Comparison of ENCODE assay signal across 26 cellular contexts in the genomic region with DNA sequence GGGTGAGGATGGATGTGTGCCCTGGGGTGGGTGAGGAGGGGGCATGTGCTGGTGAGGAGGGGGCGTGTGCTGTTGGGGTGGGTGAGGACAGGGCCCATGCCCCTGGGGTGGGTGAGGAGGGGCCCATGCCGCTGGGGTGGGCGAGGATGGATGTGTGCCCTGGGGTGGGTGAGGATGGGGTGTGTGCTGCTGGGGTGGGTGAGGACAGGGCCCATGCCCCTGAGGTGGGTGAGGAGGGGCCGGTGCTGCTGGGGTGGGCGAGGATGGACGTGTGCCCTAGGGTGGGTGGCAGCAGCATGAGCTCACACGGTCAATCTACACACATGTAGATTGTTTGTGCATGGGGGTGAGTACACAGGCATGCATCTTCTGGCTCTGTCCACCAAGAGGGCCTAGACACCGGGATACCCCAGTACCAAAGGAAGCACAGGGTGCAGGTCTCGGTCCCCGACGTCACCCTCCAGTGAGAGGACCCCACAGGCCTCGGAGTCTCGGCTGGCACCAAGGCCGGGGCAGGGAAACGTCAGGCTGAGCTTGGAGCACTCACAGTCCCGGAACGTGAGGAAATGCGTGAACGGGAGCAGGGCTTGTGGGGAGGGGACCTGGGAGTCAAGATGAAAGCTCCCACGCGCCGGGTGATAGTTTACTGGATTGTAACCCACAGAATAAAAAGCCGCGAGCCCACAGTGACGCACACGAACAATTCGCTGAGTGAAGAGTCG. TPM values are rescaled to one million over a fixed set of nuclear protein-coding genes. Genes with fewer than 3 reads are reported as not detected.
DNase-seq lines count a peak whose midpoint lies in the region; ATAC-seq and TF ChIP-seq lines count a peak whose summit lies in the region.
"Had no signal": no experiment of that assay in that cellular context is flagged by ENCODE, and none has a peak within 500 bp of the region (broad histone marks: within the 10 kb centered on the region; RNA-seq: fewer than 3 reads in every experiment).

No MANE protein-coding gene starts in this region.

- no peaks in the 10 kb centered on the region for H3K4me1 ChIP-seq in naive thymus-derived CD4-positive, alpha-beta T cell (ENCODE audit: control insufficient read depth in 2 of 2, insufficient read depth in 2 of 2, low read length in 2 of 2)
- peaks cover 0 to 6% (median 0%) of the 10 kb centered on the region in 4 donors for H3K4me1 ChIP-seq in sigmoid colon
- no peaks in the 10 kb centered on the region for H3K4me1 ChIP-seq in adrenal gland (replicated peaks in 1 of 2)
- H3K4me1 ChIP-seq: HAP-1 had no signal

- ATAC-seq in stimulated activated naive CD8-positive, alpha-beta T cell treated with anti-CD3 and anti-CD28 coated beads, Interleukin-15, amount 100 ng/mL, for 72 hours: peak; percentile 61
- no peak for ATAC-seq in stimulated activated naive CD8-positive, alpha-beta T cell treated with anti-CD3 and anti-CD28 coated beads, Interleukin-15, Interleukin-2, amounts not matched to agents 100 U/mL and 50 U/mL, for 24 hours
- ATAC-seq in naive thymus-derived CD4-positive, alpha-beta T cell: peak; percentile 18
- ATAC-seq in HG02840 (IDR thresholded peaks at IDR 0.05; ENCODE audit: low FRiP score, unreplicated experiment) (no peak), T-helper 17 cell (no peak)
- ATAC-seq: GM12878, GM23338, PC-3 had no signal

- H3K27me3 ChIP-seq in naive thymus-derived CD4-positive, alpha-beta T cell (ENCODE audit: control insufficient read depth in 2 of 2, insufficient read depth in 2 of 2, low read length in 2 of 2): no peaks in the 10 kb centered on the region
- H3K27me3 ChIP-seq in sigmoid colon: no peaks in the 10 kb centered on the region
- no peaks in the 10 kb centered on the region for H3K27me3 ChIP-seq in adrenal gland

- peak overlapping the region in 1 of 2 donors; percentile 25 for H3K27ac Mint-ChIP-seq in stimulated activated naive CD8-positive, alpha-beta T cell treated with anti-CD3 and anti-CD28 coated beads, Interleukin-15, amount 100 ng/mL, for 72 hours
- H3K27ac Mint-ChIP-seq in naive thymus-derived CD4-positive, alpha-beta T cell: no peak overlapping the region
- no peak overlapping the region for H3K27ac Mint-ChIP-seq in T-helper 17 cell
- H3K27ac Mint-ChIP-seq: CD8-positive, alpha-beta T cell; GM23338; IgD-negative memory B cell had no signal

- CTCF ChIA-PET in naive thymus-derived CD4-positive, alpha-beta T cell (lab: Charles Lee): no interaction called here

- H3K4me3 Mint-ChIP-seq in stimulated activated naive CD8-positive, alpha-beta T cell treated with anti-CD3 and anti-CD28 coated beads, Interleukin-15, amount 100 ng/mL, for 72 hours: no peak overlapping the region
- no peak overlapping the region for H3K4me3 Mint-ChIP-seq in naive thymus-derived CD4-positive, alpha-beta T cell
- H3K4me3 Mint-ChIP-seq in T-helper 17 cell: no peak overlapping the region
- H3K4me3 Mint-ChIP-seq: CD8-positive, alpha-beta T cell; GM23338; IgD-negative memory B cell had no signal

- POLR2A ChIA-PET in naive thymus-derived CD4-positive, alpha-beta T cell (lab: Charles Lee): interaction anchor here (0.6 kb wide), 1 partner anchor 39 kb away, joined by 3 read pairs; no protein-coding TSS in a partner anchor

- H3K27ac ChIP-seq in naive thymus-derived CD4-positive, alpha-beta T cell (ENCODE audit: low read depth, low read length): no peak overlapping the region
- no peak overlapping the region for H3K27ac ChIP-seq in sigmoid colon
- H3K27ac ChIP-seq in adrenal gland: no peak overlapping the region
- H3K27ac ChIP-seq: KMS-11 had no signal

- H3K4me1 Mint-ChIP-seq in stimulated activated naive CD8-positive, alpha-beta T cell treated with anti-CD3 and anti-CD28 coated beads, Interleukin-15, amount 100 ng/mL, for 72 hours: peaks cover 7% of the 10 kb centered on the region
- H3K4me1 Mint-ChIP-seq in naive thymus-derived CD4-positive, alpha-beta T cell: peaks cover 0 to 4% (median 0%) of the 10 kb centered on the region in 7 donors
- H3K4me1 Mint-ChIP-seq in T-helper 17 cell: peaks cover 2% of the 10 kb centered on the region

- no peaks in the 10 kb centered on the region for H3K27me3 Mint-ChIP-seq in stimulated activated naive CD8-positive, alpha-beta T cell treated with anti-CD3 and anti-CD28 coated beads, Interleukin-15, amount 100 ng/mL, for 72 hours
- H3K27me3 Mint-ChIP-seq in naive thymus-derived CD4-positive, alpha-beta T cell: no peaks in the 10 kb centered on the region
- no peaks in the 10 kb centered on the region for H3K27me3 Mint-ChIP-seq in T-helper 17 cell
- H3K27me3 Mint-ChIP-seq: IgD-negative memory B cell had no signal

- H3K9me3 ChIP-seq in naive thymus-derived CD4-positive, alpha-beta T cell (ENCODE audit: control insufficient read depth in 2 of 3, low read length in 3 of 3): no peaks in the 10 kb centered on the region
- H3K9me3 ChIP-seq in sigmoid colon (no peaks in the 10 kb centered on the region), adrenal gland (replicated peaks in 1 of 3) (no peaks in the 10 kb centered on the region), T-helper 17 cell (ENCODE audit: control insufficient read depth, low read length, poor library complexity, severe bottlenecking) (no peaks in the 10 kb centered on the region)
- H3K9me3 ChIP-seq: Caco-2, HAP-1 had no signal

- intact Hi-C loops in naive thymus-derived CD4-positive, alpha-beta T cell (cut with micrococcal nuclease): no loop called here
- intact Hi-C loops in sigmoid colon (cut with DNase I): no loop called here
- intact Hi-C loops in adrenal gland (cut with DNase I): no loop called here

- no peak for TF ChIP-seq EP300 in sigmoid colon (IDR thresholded peaks at IDR 0.05)

- WGBS in sigmoid colon, 2 donors: 89 to 90% methylated on average over 28 of the region's 28 CpGs
- WGBS in adrenal gland, 4 donors: 86 to 91% (median 89%) methylated on average over 22 to 28 of the region's 28 CpGs

- TF ChIP-seq POLR2A in sigmoid colon (IDR thresholded peaks at IDR 0.05) (no peak), adrenal gland (IDR thresholded peaks at IDR 0.05) (no peak)

- H3K9me3 Mint-ChIP-seq in stimulated activated naive CD8-positive, alpha-beta T cell treated with anti-CD3 and anti-CD28 coated beads, Interleukin-15, amount 100 ng/mL, for 72 hours: no peaks in the 10 kb centered on the region
- peaks cover 0 to 2% (median 0%) of the 10 kb centered on the region in 11 donors for H3K9me3 Mint-ChIP-seq in naive thymus-derived CD4-positive, alpha-beta T cell
- H3K9me3 Mint-ChIP-seq: CD8-positive, alpha-beta T cell; GM23338; IgD-negative memory B cell had no signal

- no peaks in the 10 kb centered on the region for H3K36me3 ChIP-seq in naive thymus-derived CD4-positive, alpha-beta T cell (ENCODE audit: control insufficient read depth in 2 of 3, insufficient read depth in 3 of 3, low read length in 3 of 3)
- no peaks in the 10 kb centered on the region for H3K36me3 ChIP-seq in sigmoid colon
- H3K36me3 ChIP-seq in adrenal gland (replicated peaks in 1 of 2): no peaks in the 10 kb centered on the region
- H3K36me3 ChIP-seq: HAP-1 had no signal

- no peak for DNase-seq in stimulated activated naive CD8-positive, alpha-beta T cell treated with anti-CD3 and anti-CD28 coated beads, Interleukin-15, amount 100 ng/mL, for 72 hours
- DNase-seq in stimulated activated naive CD8-positive, alpha-beta T cell treated with anti-CD3 and anti-CD28 coated beads, Interleukin-15, Interleukin-2, amounts not matched to agents 100 U/mL and 50 U/mL, for 24 hours: no peak
- DNase-seq in naive thymus-derived CD4-positive, alpha-beta T cell: no peak
- DNase-seq in sigmoid colon: peak; percentile 48
- DNase-seq in adrenal gland: no peak
- no peak for DNase-seq in T-helper 17 cell
- DNase-seq: C1 segment of cervical spinal cord; CD8-positive, alpha-beta T cell; DMS 273 treated with DMSO at 0.1 percent for 48 hours; DMS79; EL; GDM1; MM.1S; NCI-H2029; NCI-H446; NCI-H526; NCI-H82; NK-92 treated with Interleukin-12 subunit alpha and Interleukin-12 subunit beta, amount 100 ng/mL, for 24 hours; PC-3 had no signal

- TF ChIP-seq CTCF in sigmoid colon (IDR thresholded peaks at IDR 0.05): no peak
- TF ChIP-seq CTCF in adrenal gland (IDR thresholded peaks at IDR 0.05): no peak

- no peak overlapping the region for H3K4me3 ChIP-seq in naive thymus-derived CD4-positive, alpha-beta T cell (ENCODE audit: low read length)
- H3K4me3 ChIP-seq in sigmoid colon (no peak overlapping the region), adrenal gland (no peak overlapping the region)
- H3K4me3 ChIP-seq: GM12878, GM23338, HAP-1 had no signal

- no peaks in the 10 kb centered on the region for H3K36me3 Mint-ChIP-seq in naive thymus-derived CD4-positive, alpha-beta T cell
- no peaks in the 10 kb centered on the region for H3K36me3 Mint-ChIP-seq in T-helper 17 cell (ENCODE audit: low read depth)
- H3K36me3 Mint-ChIP-seq: CD8-positive, alpha-beta T cell; IgD-negative memory B cell had no signal

RNA-seq across cellular contexts. Expression of a gene that starts 37.4 kb away (rescaled TPM):
- 10 to 100 TPM; 39.8 to 63.8 (median 48.7) TPM for total RNA-seq in naive thymus-derived CD4-positive, alpha-beta T cell
- polyA plus RNA-seq in naive thymus-derived CD4-positive, alpha-beta T cell: 10 to 100 TPM; 20.9 to 26.5 TPM
- 10 to 100 TPM; 25.0 to 39.1 (median 36.0) TPM for total RNA-seq in sigmoid colon
- polyA plus RNA-seq in sigmoid colon: 10 to 100 TPM; 27.0 to 41.2 (median 36.9) TPM
- 10 to 100 TPM; 62.2 to 84.1 (median 72.0) TPM for total RNA-seq in adrenal gland
- 10 to 100 TPM; 21.7 to 35.2 (median 23.2) TPM for polyA plus RNA-seq in adrenal gland
- total RNA-seq in T-helper 17 cell: 10 to 100 TPM; 40.2 to 56.3 TPM

RNA-seq across cellular contexts. Expression of a gene that starts 42.9 kb away (rescaled TPM):
- under 1 TPM in 3 of 5 experiments, not detected in 2; 0.27 to 0.51 (median 0.30) TPM for total RNA-seq in naive thymus-derived CD4-positive, alpha-beta T cell
- polyA plus RNA-seq in naive thymus-derived CD4-positive, alpha-beta T cell: not detected
- 1 to 10 TPM; 1.8 to 3.2 (median 2.4) TPM for total RNA-seq in sigmoid colon
- 1 to 10 TPM in 1 of 3 donors, not detected in 2; 1.7 TPM for polyA plus RNA-seq in sigmoid colon
- 10 to 100 TPM in 1 of 8 donors, 1 to 10 TPM in 3, under 1 TPM in 3, not detected in 1; 0.18 to 10.7 (median 1.1) TPM for total RNA-seq in adrenal gland
- polyA plus RNA-seq in adrenal gland: 10 to 100 TPM in 1 of 3 donors, 1 to 10 TPM in 2; 2.0 to 24.5 (median 5.3) TPM
- under 1 TPM; 0.23 to 0.25 TPM for total RNA-seq in T-helper 17 cell
- polyA plus RNA-seq: GM12878, IgD-negative memory B cell had no signal

Comparison
In these comparisons a context has a peak if more than half of its experiments do, and no peak if none do; other contexts are left out.
1. ATAC-seq: peak in stimulated activated naive CD8-positive, alpha-beta T cell treated with anti-CD3 and anti-CD28 coated beads, Interleukin-15, amount 100 ng/mL, for 72 hours (single experiment) and naive thymus-derived CD4-positive, alpha-beta T cell (single experiment); none in stimulated activated naive CD8-positive, alpha-beta T cell treated with anti-CD3 and anti-CD28 coated beads, Interleukin-15, Interleukin-2, amounts not matched to agents 100 U/mL and 50 U/mL, for 24 hours (single experiment), HG02840 (single experiment) and T-helper 17 cell (single experiment).